Comparison of ENCODE assay signal across 19 cellular contexts in the genomic region with DNA sequence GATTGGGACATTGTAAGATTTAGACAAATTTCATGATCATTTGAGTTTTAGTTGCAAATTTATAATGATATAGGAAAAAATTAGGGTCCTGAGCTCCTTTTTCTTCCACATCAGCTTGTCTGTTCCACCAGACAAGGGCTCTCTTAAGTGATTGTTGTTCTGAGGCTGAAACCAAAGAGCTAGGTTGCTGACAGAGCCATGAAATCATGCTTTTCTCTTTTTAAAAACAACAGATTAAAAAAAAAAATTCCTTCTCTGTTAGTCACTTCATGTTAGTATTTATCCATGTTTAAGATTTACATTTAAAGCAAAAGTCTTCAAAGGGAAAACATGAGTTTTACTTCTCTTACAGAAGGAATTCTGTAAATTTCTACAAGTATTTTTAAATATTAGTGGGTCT. TPM values are rescaled to one million over a fixed set of nuclear protein-coding genes. Genes with fewer than 3 reads are reported as not detected.
DNase-seq lines count a peak whose midpoint lies in the region; ATAC-seq lines count a peak whose summit lies in the region.
"Had no signal": no experiment of that assay in that cellular context is flagged by ENCODE, and none has a peak within 500 bp of the region (broad histone marks: within the 10 kb centered on the region; RNA-seq: fewer than 3 reads in every experiment).

No MANE protein-coding gene starts in this region.

- H3K9me3 Mint-ChIP-seq in activated T-helper 17 cell treated with anti-CD3 and anti-CD28 coated beads, Interleukin-2, amount 50 U/mL, for 72 hours, result no peaks in the 10 kb centered on the region
- peaks cover 0 to 3% of the 10 kb centered on the region in 2 donors for H3K9me3 Mint-ChIP-seq in activated T-cell treated with anti-CD3 and anti-CD28 coated beads, Interleukin-2, amount 50 U/mL, for 72 hours

- H3K27me3 Mint-ChIP-seq in activated T-helper 17 cell treated with anti-CD3 and anti-CD28 coated beads, Interleukin-2, amount 50 U/mL, for 72 hours, result no peaks in the 10 kb centered on the region
- no peaks in the 10 kb centered on the region for H3K27me3 Mint-ChIP-seq in activated T-cell treated with anti-CD3 and anti-CD28 coated beads, Interleukin-2, amount 50 U/mL, for 72 hours (ENCODE audit: low read depth)

- DNase-seq in GM03348 (ENCODE audit: low spot score) (peak; percentile 35), fibroblast of peridontal ligament (ENCODE audit: extremely low read depth) (peak; percentile 76), COLO829 (ENCODE audit: low spot score) (no peak), NCI-H187 (lab: John Stamatoyannopoulos, UW) (no peak)
- no peak for DNase-seq in activated T-cell treated with anti-CD3 and anti-CD28 coated beads, Interleukin-2, amount 50 U/mL, for 72 hours
- DNase-seq: activated CD4-positive, alpha-beta T cell treated with anti-CD3 and anti-CD28 coated beads for 48 hours; activated CD8-positive, alpha-beta memory T cell treated with anti-CD3 and anti-CD28 coated beads, Interleukin-2, amount 50 U/mL, for 4 hours; aorta; DMS 273 treated with DMSO at 0.1 percent for 48 hours; esophagus squamous epithelium; NCI-H1048; NCI-H524; occipital lobe; SHP77 had no signal

- no peaks in the 10 kb centered on the region for H3K9me3 ChIP-seq in skeletal muscle satellite cell (replicated peaks; ENCODE audit: low read length)
- H3K9me3 ChIP-seq: esophagus squamous epithelium had no signal

- peaks cover 36% of the 10 kb centered on the region for H3K36me3 ChIP-seq in skeletal muscle satellite cell (ENCODE audit: insufficient read depth, low read length)

- H3K4me1 ChIP-seq in skeletal muscle satellite cell (ENCODE audit: control insufficient read depth, insufficient read depth, low read length), result peaks cover 25% of the 10 kb centered on the region
- H3K4me1 ChIP-seq: BLaER1 treated with 17β-estradiol and CSF1 and Interleukin-3, amounts not matched to agents 10 nM and 100 nM; esophagus squamous epithelium had no signal

- H3K4me1 Mint-ChIP-seq in activated T-helper 17 cell treated with anti-CD3 and anti-CD28 coated beads, Interleukin-2, amount 50 U/mL, for 72 hours, result peaks cover 8% of the 10 kb centered on the region
- H3K4me1 Mint-ChIP-seq in activated T-cell treated with anti-CD3 and anti-CD28 coated beads, Interleukin-2, amount 50 U/mL, for 72 hours (ENCODE audit: low read depth), result peaks cover 8% of the 10 kb centered on the region

- H3K4me3 Mint-ChIP-seq in activated T-helper 17 cell treated with anti-CD3 and anti-CD28 coated beads, Interleukin-2, amount 50 U/mL, for 72 hours, result no peak overlapping the region
- H3K4me3 Mint-ChIP-seq in activated T-cell treated with anti-CD3 and anti-CD28 coated beads, Interleukin-2, amount 50 U/mL, for 72 hours, result peak overlapping the region in 1 of 2 donors; percentile 36

- no peak for ATAC-seq in activated T-helper 17 cell treated with anti-CD3 and anti-CD28 coated beads, Interleukin-2, amount 50 U/mL, for 72 hours (replicated peaks)
- ATAC-seq in activated T-cell treated with anti-CD3 and anti-CD28 coated beads, Interleukin-2, amount 50 U/mL, for 72 hours (replicated peaks in 1 of 2), result no peak
- ATAC-seq: K562 had no signal

- no peak overlapping the region for H3K4me3 ChIP-seq in skeletal muscle satellite cell (ENCODE audit: low read length)
- H3K4me3 ChIP-seq: BLaER1 treated with 17β-estradiol and CSF1 and Interleukin-3, amounts not matched to agents 10 nM and 100 nM; esophagus squamous epithelium; K562; skin epidermis had no signal

- H3K4me2 ChIP-seq in skeletal muscle satellite cell (ENCODE audit: low read length), result peak overlapping the region; percentile 18
- H3K4me2 ChIP-seq: BLaER1 treated with 17β-estradiol and CSF1 and Interleukin-3, amounts not matched to agents 10 nM and 100 nM had no signal

- H3K36me3 Mint-ChIP-seq in activated T-helper 17 cell treated with anti-CD3 and anti-CD28 coated beads, Interleukin-2, amount 50 U/mL, for 72 hours (ENCODE audit: low read depth), result peaks cover 90% of the 10 kb centered on the region
- peaks cover 13 to 34% of the 10 kb centered on the region in 2 donors for H3K36me3 Mint-ChIP-seq in activated T-cell treated with anti-CD3 and anti-CD28 coated beads, Interleukin-2, amount 50 U/mL, for 72 hours (ENCODE audit: insufficient read depth in 2 of 2)

- peak overlapping the region; percentile 41 for H3K27ac Mint-ChIP-seq in activated T-helper 17 cell treated with anti-CD3 and anti-CD28 coated beads, Interleukin-2, amount 50 U/mL, for 72 hours
- H3K27ac Mint-ChIP-seq in activated T-cell treated with anti-CD3 and anti-CD28 coated beads, Interleukin-2, amount 50 U/mL, for 72 hours, result no peak overlapping the region

- H3K9ac ChIP-seq in skeletal muscle satellite cell (ENCODE audit: low read depth, low read length), result no peak overlapping the region
- H3K9ac ChIP-seq: BLaER1 treated with 17β-estradiol and CSF1 and Interleukin-3, amounts not matched to agents 10 nM and 100 nM had no signal

- H3K27me3 ChIP-seq in skeletal muscle satellite cell (ENCODE audit: control insufficient read depth, insufficient read depth, low read length), result no peaks in the 10 kb centered on the region
- H3K27me3 ChIP-seq: BLaER1 treated with 17β-estradiol and CSF1 and Interleukin-3, amounts not matched to agents 10 nM and 100 nM; esophagus squamous epithelium had no signal

RNA-seq across cellular contexts. Expression of gene ATP2C1, which starts 56.8 kb away (rescaled TPM):
- total RNA-seq in activated T-helper 17 cell treated with anti-CD3 and anti-CD28 coated beads, Interleukin-2, amount 50 U/mL, for 72 hours, result 10 to 100 TPM; 63.3 to 64.8 TPM
- 59.2 and 68.4 TPM in 2 replicates for total RNA-seq in skeletal muscle satellite cell (2012; rRNA removed)
- 10 to 100 TPM; 76.0 to 79.6 TPM for total RNA-seq in activated T-cell treated with anti-CD3 and anti-CD28 coated beads, Interleukin-2, amount 50 U/mL, for 72 hours

Comparison
In these comparisons a context has a peak if more than half of its experiments do, and no peak if none do; other contexts are left out.
1. DNase-seq: peak in GM03348 (single experiment) and fibroblast of peridontal ligament (single experiment); none in activated T-cell treated with anti-CD3 and anti-CD28 coated beads, Interleukin-2, amount 50 U/mL, for 72 hours (0 of 2), COLO829 (single experiment) and NCI-H187 (0 of 2).